22 cellular contexts compared by ENCODE assay signal in the genomic region with DNA sequence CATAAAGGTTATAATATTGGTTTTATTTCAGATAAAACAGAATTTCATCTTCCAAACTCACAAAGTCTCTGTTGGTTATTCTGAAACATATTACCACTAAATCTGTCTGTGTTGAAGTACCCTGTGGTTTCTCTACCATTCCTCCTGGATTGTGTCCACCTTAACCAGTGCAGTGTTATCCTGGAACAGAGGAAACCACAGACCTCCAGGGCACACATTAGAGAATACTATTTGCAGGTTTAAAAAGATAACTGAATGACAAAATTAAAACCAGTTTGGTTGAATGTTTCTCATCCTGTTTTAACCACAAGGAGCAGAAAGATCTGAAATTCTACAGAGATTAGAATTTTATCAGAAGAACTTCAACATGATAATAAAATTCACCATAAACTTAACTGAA.
A peak's percentile ranks its signal among the peaks of the same experiment; 100 is the strongest.
DNase-seq lines count a peak whose midpoint lies in the region; ATAC-seq and TF ChIP-seq lines count a peak whose summit lies in the region.
"Had no signal": no experiment of that assay in that cellular context is flagged by ENCODE, and none has a peak within 500 bp of the region (broad histone marks: within the 10 kb centered on the region; RNA-seq: fewer than 3 reads in every experiment).

No MANE protein-coding gene starts in this region.

- ATAC-seq in activated naive CD8-positive, alpha-beta T cell treated with anti-CD3 and anti-CD28 coated beads, Interleukin-2, amount 10 ng/mL, durations not matched to agents 7 days and 5 days (ENCODE audit: low read depth) = peak; percentile 20
- ATAC-seq in activated naive CD8-positive, alpha-beta T cell treated with anti-CD3 and anti-CD28 coated beads, Interleukin-2, amount 50 U/mL, for 24 hours = no peak
- ATAC-seq in effector memory CD8-positive, alpha-beta T cell (replicated peaks) = no peak
- ATAC-seq in stimulated activated naive B cell treated with anti-CD40 and anti-IgM and Interleukin-4, amounts not matched to agents 10 μg/mL and 1 μg/mL and 100 μg/mL, for 72 hours (replicated peaks) = no peak
- no peak for ATAC-seq in GM19455 (IDR thresholded peaks at IDR 0.05; ENCODE audit: unreplicated experiment)
- ATAC-seq: A549; activated CD4-positive, alpha-beta T cell treated with anti-CD3 and anti-CD28 coated beads for 36 hours; left lung; stimulated activated memory B cell treated with anti-CD40 and anti-IgM and Interleukin-4, amounts not matched to agents 10 μg/mL and 1 μg/mL and 100 μg/mL, for 72 hours had no signal

- POLR2A ChIA-PET in activated naive CD8-positive, alpha-beta T cell treated with anti-CD3 and anti-CD28 coated beads, Interleukin-2, amount 10 ng/mL, durations not matched to agents 7 days and 5 days (lab: Charles Lee) = no interaction called here

- H3K36me3 Mint-ChIP-seq in activated naive CD8-positive, alpha-beta T cell treated with anti-CD3 and anti-CD28 coated beads, Interleukin-2, amount 10 ng/mL, durations not matched to agents 7 days and 5 days = peaks cover 7% of the 10 kb centered on the region
- H3K36me3 Mint-ChIP-seq in activated naive CD8-positive, alpha-beta T cell treated with anti-CD3 and anti-CD28 coated beads, Interleukin-2, amount 50 U/mL, for 24 hours (ENCODE audit: low read depth) = no peaks in the 10 kb centered on the region
- no peaks in the 10 kb centered on the region for H3K36me3 Mint-ChIP-seq in effector memory CD8-positive, alpha-beta T cell (ENCODE audit: insufficient read depth)
- H3K36me3 Mint-ChIP-seq in stimulated activated naive B cell treated with anti-CD40 and anti-IgM and Interleukin-4, amounts not matched to agents 10 μg/mL and 1 μg/mL and 100 μg/mL, for 72 hours = peaks cover 0 to 4% of the 10 kb centered on the region in 2 donors
- H3K36me3 Mint-ChIP-seq in glutamatergic neuron (ENCODE audit: unreplicated experiment) = no peaks in the 10 kb centered on the region
- H3K36me3 Mint-ChIP-seq: stimulated activated memory B cell treated with anti-CD40 and anti-IgM and Interleukin-4, amounts not matched to agents 10 μg/mL and 1 μg/mL and 100 μg/mL, for 72 hours had no signal

- H3K9me3 Mint-ChIP-seq in activated naive CD8-positive, alpha-beta T cell treated with anti-CD3 and anti-CD28 coated beads, Interleukin-2, amount 10 ng/mL, durations not matched to agents 7 days and 5 days = no peaks in the 10 kb centered on the region
- H3K9me3 Mint-ChIP-seq in activated naive CD8-positive, alpha-beta T cell treated with anti-CD3 and anti-CD28 coated beads, Interleukin-2, amount 50 U/mL, for 24 hours = no peaks in the 10 kb centered on the region
- no peaks in the 10 kb centered on the region for H3K9me3 Mint-ChIP-seq in effector memory CD8-positive, alpha-beta T cell
- H3K9me3 Mint-ChIP-seq in stimulated activated naive B cell treated with anti-CD40 and anti-IgM and Interleukin-4, amounts not matched to agents 10 μg/mL and 1 μg/mL and 100 μg/mL, for 72 hours = no peaks in the 10 kb centered on the region
- H3K9me3 Mint-ChIP-seq in glutamatergic neuron (ENCODE audit: unreplicated experiment) = no peaks in the 10 kb centered on the region
- H3K9me3 Mint-ChIP-seq: H9; stimulated activated memory B cell treated with anti-CD40 and anti-IgM and Interleukin-4, amounts not matched to agents 10 μg/mL and 1 μg/mL and 100 μg/mL, for 72 hours; type B pancreatic cell had no signal

- no peaks in the 10 kb centered on the region for H3K27me3 Mint-ChIP-seq in activated naive CD8-positive, alpha-beta T cell treated with anti-CD3 and anti-CD28 coated beads, Interleukin-2, amount 10 ng/mL, durations not matched to agents 7 days and 5 days
- H3K27me3 Mint-ChIP-seq in activated naive CD8-positive, alpha-beta T cell treated with anti-CD3 and anti-CD28 coated beads, Interleukin-2, amount 50 U/mL, for 24 hours = no peaks in the 10 kb centered on the region
- no peaks in the 10 kb centered on the region for H3K27me3 Mint-ChIP-seq in effector memory CD8-positive, alpha-beta T cell
- H3K27me3 Mint-ChIP-seq in stimulated activated naive B cell treated with anti-CD40 and anti-IgM and Interleukin-4, amounts not matched to agents 10 μg/mL and 1 μg/mL and 100 μg/mL, for 72 hours = no peaks in the 10 kb centered on the region
- no peaks in the 10 kb centered on the region for H3K27me3 Mint-ChIP-seq in glutamatergic neuron (ENCODE audit: unreplicated experiment)
- H3K27me3 Mint-ChIP-seq: activated CD4-positive, alpha-beta T cell treated with anti-CD3 and anti-CD28 coated beads for 36 hours; stimulated activated memory B cell treated with anti-CD40 and anti-IgM and Interleukin-4, amounts not matched to agents 10 μg/mL and 1 μg/mL and 100 μg/mL, for 72 hours; type B pancreatic cell had no signal

- no peak for DNase-seq in activated naive CD8-positive, alpha-beta T cell treated with anti-CD3 and anti-CD28 coated beads, Interleukin-2, amount 10 ng/mL, durations not matched to agents 7 days and 5 days
- no peak for DNase-seq in activated naive CD8-positive, alpha-beta T cell treated with anti-CD3 and anti-CD28 coated beads, Interleukin-2, amount 50 U/mL, for 24 hours
- DNase-seq in M059J (ENCODE audit: low read depth) (peak; percentile 87), ecto neural progenitor cell (ENCODE audit: low spot score) (no peak), glutamatergic neuron (no peak)
- no peak for DNase-seq in effector memory CD8-positive, alpha-beta T cell
- no peak for DNase-seq in stimulated activated naive B cell treated with anti-CD40 and anti-IgM and Interleukin-4, amounts not matched to agents 10 μg/mL and 1 μg/mL and 100 μg/mL, for 72 hours
- DNase-seq: activated CD4-positive, alpha-beta T cell treated with anti-CD3 and anti-CD28 coated beads for 36 hours; activated naive CD4-positive, alpha-beta T cell treated with anti-CD3 and anti-CD28 coated beads, Interleukin-2, amount 50 U/mL, for 16 hours; Caco-2; effector memory CD4-positive, alpha-beta T cell; H9; left lung; MG63; NCI-H1930; NCI-H510A; spleen; T1000 had no signal

- no peak overlapping the region for H3K27ac Mint-ChIP-seq in activated naive CD8-positive, alpha-beta T cell treated with anti-CD3 and anti-CD28 coated beads, Interleukin-2, amount 10 ng/mL, durations not matched to agents 7 days and 5 days
- H3K27ac Mint-ChIP-seq in activated naive CD8-positive, alpha-beta T cell treated with anti-CD3 and anti-CD28 coated beads, Interleukin-2, amount 50 U/mL, for 24 hours = no peak overlapping the region
- peak overlapping the region; percentile 33 to 67 for H3K27ac Mint-ChIP-seq in effector memory CD8-positive, alpha-beta T cell
- peak overlapping the region; percentile 37 for H3K27ac Mint-ChIP-seq in stimulated activated naive B cell treated with anti-CD40 and anti-IgM and Interleukin-4, amounts not matched to agents 10 μg/mL and 1 μg/mL and 100 μg/mL, for 72 hours
- H3K27ac Mint-ChIP-seq in glutamatergic neuron (ENCODE audit: unreplicated experiment) = no peak overlapping the region
- H3K27ac Mint-ChIP-seq: activated CD4-positive, alpha-beta T cell treated with anti-CD3 and anti-CD28 coated beads for 36 hours; H9; stimulated activated memory B cell treated with anti-CD40 and anti-IgM and Interleukin-4, amounts not matched to agents 10 μg/mL and 1 μg/mL and 100 μg/mL, for 72 hours; type B pancreatic cell had no signal

- TF ChIP-seq CTCF in glutamatergic neuron (IDR thresholded peaks at IDR 0.05; ENCODE audit: partially characterized antibody, unreplicated experiment) = no peak

- H3K4me3 Mint-ChIP-seq in activated naive CD8-positive, alpha-beta T cell treated with anti-CD3 and anti-CD28 coated beads, Interleukin-2, amount 10 ng/mL, durations not matched to agents 7 days and 5 days = peak overlapping the region; percentile 29
- H3K4me3 Mint-ChIP-seq in activated naive CD8-positive, alpha-beta T cell treated with anti-CD3 and anti-CD28 coated beads, Interleukin-2, amount 50 U/mL, for 24 hours = no peak overlapping the region
- H3K4me3 Mint-ChIP-seq in effector memory CD8-positive, alpha-beta T cell = no peak overlapping the region
- no peak overlapping the region for H3K4me3 Mint-ChIP-seq in stimulated activated naive B cell treated with anti-CD40 and anti-IgM and Interleukin-4, amounts not matched to agents 10 μg/mL and 1 μg/mL and 100 μg/mL, for 72 hours
- H3K4me3 Mint-ChIP-seq in glutamatergic neuron (ENCODE audit: unreplicated experiment) = no peak overlapping the region
- H3K4me3 Mint-ChIP-seq: activated CD4-positive, alpha-beta T cell treated with anti-CD3 and anti-CD28 coated beads for 36 hours; H9; stimulated activated memory B cell treated with anti-CD40 and anti-IgM and Interleukin-4, amounts not matched to agents 10 μg/mL and 1 μg/mL and 100 μg/mL, for 72 hours; type B pancreatic cell had no signal

- peaks cover 32% of the 10 kb centered on the region for H3K4me1 Mint-ChIP-seq in activated naive CD8-positive, alpha-beta T cell treated with anti-CD3 and anti-CD28 coated beads, Interleukin-2, amount 10 ng/mL, durations not matched to agents 7 days and 5 days
- peaks cover 21% of the 10 kb centered on the region for H3K4me1 Mint-ChIP-seq in activated naive CD8-positive, alpha-beta T cell treated with anti-CD3 and anti-CD28 coated beads, Interleukin-2, amount 50 U/mL, for 24 hours
- H3K4me1 Mint-ChIP-seq in effector memory CD8-positive, alpha-beta T cell (ENCODE audit: low read depth in 2 of 2) = peaks cover 15 to 17% of the 10 kb centered on the region in 2 donors
- H3K4me1 Mint-ChIP-seq in stimulated activated naive B cell treated with anti-CD40 and anti-IgM and Interleukin-4, amounts not matched to agents 10 μg/mL and 1 μg/mL and 100 μg/mL, for 72 hours = peaks cover 6 to 16% of the 10 kb centered on the region in 2 donors
- peaks cover 2% of the 10 kb centered on the region for H3K4me1 Mint-ChIP-seq in glutamatergic neuron (ENCODE audit: low read depth, unreplicated experiment)
- H3K4me1 Mint-ChIP-seq: H9 had no signal

Comparison
In these comparisons a context has a peak if more than half of its experiments do, and no peak if none do; other contexts are left out.
1. H3K27ac Mint-ChIP-seq: peak in effector memory CD8-positive, alpha-beta T cell (2 of 2) and stimulated activated naive B cell treated with anti-CD40 and anti-IgM and Interleukin-4, amounts not matched to agents 10 μg/mL and 1 μg/mL and 100 μg/mL, for 72 hours (single experiment); none in activated naive CD8-positive, alpha-beta T cell treated with anti-CD3 and anti-CD28 coated beads, Interleukin-2, amount 10 ng/mL, durations not matched to agents 7 days and 5 days (single experiment), activated naive CD8-positive, alpha-beta T cell treated with anti-CD3 and anti-CD28 coated beads, Interleukin-2, amount 50 U/mL, for 24 hours (single experiment) and glutamatergic neuron (single experiment).